16 cellular contexts compared by ENCODE assay signal in genomic region chr10:80539421-80539999, GRCh38. TPM values are rescaled to one million over a fixed set of nuclear protein-coding genes. Genes with fewer than 3 reads are reported as not detected.
DNase-seq lines count a peak whose midpoint lies in the region; ATAC-seq and TF ChIP-seq lines count a peak whose summit lies in the region.
"Had no signal": no experiment of that assay in that cellular context is flagged by ENCODE, and none has a peak within 500 bp of the region (broad histone marks: within the 10 kb centered on the region; RNA-seq: fewer than 3 reads in every experiment).

No MANE protein-coding gene starts in this region.

- no peak overlapping the region for H3K4me3 ChIP-seq in coronary artery

- peaks cover 0 to 2% of the 10 kb centered on the region in 2 donors for H3K36me3 Mint-ChIP-seq in activated T-cell treated with anti-CD3 and anti-CD28 coated beads, Interleukin-2, amount 50 U/mL, for 72 hours (ENCODE audit: insufficient read depth in 2 of 2)
- H3K36me3 Mint-ChIP-seq in stimulated activated effector memory CD8-positive, alpha-beta T cell treated with anti-CD3 and anti-CD28 coated beads, Interleukin-12 subunit alpha, Interleukin-12 subunit beta, amount 100 ng/mL, for 72 hours, result peaks cover 9% of the 10 kb centered on the region

- no peak for DNase-seq in activated T-cell treated with anti-CD3 and anti-CD28 coated beads, Interleukin-2, amount 50 U/mL, for 72 hours
- DNase-seq in activated T-cell treated with anti-CD3 and anti-CD28 coated beads for 4 hours (no peak), coronary artery (ENCODE audit: low spot score) (peak; percentile 67), T1000 (lab: John Stamatoyannopoulos, UW) (no peak), cerebellar cortex (ENCODE audit: low spot score) (no peak)
- DNase-seq in stimulated activated effector memory CD8-positive, alpha-beta T cell treated with anti-CD3 and anti-CD28 coated beads, Interleukin-12 subunit alpha, Interleukin-12 subunit beta, amount 100 ng/mL, for 72 hours (ENCODE audit: low spot score in 2 of 2), result peak in 1 of 2 donors; percentile 46
- DNase-seq: activated CD4-positive, alpha-beta T cell treated with anti-CD3 and anti-CD28 coated beads for 1 hour; dermis blood vessel endothelial cell; mesendoderm; NCI-H2107; OCI-M1; stimulated activated CD4-positive, alpha-beta T cell treated with anti-CD3 and anti-CD28 coated beads, Interleukin-12 subunit alpha, Interleukin-12 subunit beta, amount 100 ng/mL, for 4 hours; SW 1271; trophoblast cell had no signal

- no peaks in the 10 kb centered on the region for H3K27me3 Mint-ChIP-seq in activated T-cell treated with anti-CD3 and anti-CD28 coated beads, Interleukin-2, amount 50 U/mL, for 72 hours (ENCODE audit: low read depth)

- no peak overlapping the region for H3K4me3 Mint-ChIP-seq in activated T-cell treated with anti-CD3 and anti-CD28 coated beads, Interleukin-2, amount 50 U/mL, for 72 hours
- no peak overlapping the region for H3K4me3 Mint-ChIP-seq in stimulated activated effector memory CD8-positive, alpha-beta T cell treated with anti-CD3 and anti-CD28 coated beads, Interleukin-12 subunit alpha, Interleukin-12 subunit beta, amount 100 ng/mL, for 72 hours

- H3K9me3 Mint-ChIP-seq in activated T-cell treated with anti-CD3 and anti-CD28 coated beads, Interleukin-2, amount 50 U/mL, for 72 hours, result no peaks in the 10 kb centered on the region
- no peaks in the 10 kb centered on the region for H3K9me3 Mint-ChIP-seq in stimulated activated effector memory CD8-positive, alpha-beta T cell treated with anti-CD3 and anti-CD28 coated beads, Interleukin-12 subunit alpha, Interleukin-12 subunit beta, amount 100 ng/mL, for 72 hours

- no peak for ATAC-seq in activated T-cell treated with anti-CD3 and anti-CD28 coated beads, Interleukin-2, amount 50 U/mL, for 72 hours (replicated peaks in 1 of 2)
- ATAC-seq in HG03060 (IDR thresholded peaks at IDR 0.05; ENCODE audit: low read depth, unreplicated experiment) (peak; percentile 24), HG02571 (IDR thresholded peaks at IDR 0.05; ENCODE audit: unreplicated experiment) (no peak)
- ATAC-seq in stimulated activated effector memory CD8-positive, alpha-beta T cell treated with anti-CD3 and anti-CD28 coated beads, Interleukin-12 subunit alpha, Interleukin-12 subunit beta, amount 100 ng/mL, for 72 hours, result no peak

- peaks cover 18% of the 10 kb centered on the region for H3K4me1 Mint-ChIP-seq in activated T-cell treated with anti-CD3 and anti-CD28 coated beads, Interleukin-2, amount 50 U/mL, for 72 hours (ENCODE audit: low read depth)
- peaks cover 35% of the 10 kb centered on the region for H3K4me1 Mint-ChIP-seq in stimulated activated effector memory CD8-positive, alpha-beta T cell treated with anti-CD3 and anti-CD28 coated beads, Interleukin-12 subunit alpha, Interleukin-12 subunit beta, amount 100 ng/mL, for 72 hours

- peak overlapping the region; percentile 22 for H3K27ac Mint-ChIP-seq in activated T-cell treated with anti-CD3 and anti-CD28 coated beads, Interleukin-2, amount 50 U/mL, for 72 hours
- peak overlapping the region; percentile 38 for H3K27ac Mint-ChIP-seq in stimulated activated effector memory CD8-positive, alpha-beta T cell treated with anti-CD3 and anti-CD28 coated beads, Interleukin-12 subunit alpha, Interleukin-12 subunit beta, amount 100 ng/mL, for 72 hours

- no peak overlapping the region for H3K27ac ChIP-seq in coronary artery

- no peak for TF ChIP-seq CTCF in coronary artery (IDR thresholded peaks at IDR 0.05)

RNA-seq across cellular contexts. Expression of gene SH2D4B, which starts 1.8 kb away (rescaled TPM):
- total RNA-seq in activated T-cell treated with anti-CD3 and anti-CD28 coated beads, Interleukin-2, amount 50 U/mL, for 72 hours, result under 1 TPM; 0.34 to 0.46 TPM
